Comparison of ENCODE assay signal across 15 cellular contexts in genomic region chr17:79930786-79931516, GRCh38.
DNase-seq lines count a peak whose midpoint lies in the region; ATAC-seq and TF ChIP-seq lines count a peak whose summit lies in the region.
"Had no signal": no experiment of that assay in that cellular context is flagged by ENCODE, and none has a peak within 500 bp of the region (broad histone marks: within the 10 kb centered on the region; RNA-seq: fewer than 3 reads in every experiment).

No MANE protein-coding gene starts in this region.

- H4K5ac ChIP-seq in H9 (ENCODE audit: insufficient read length, low read depth, low read length) = no peak overlapping the region

- no peak overlapping the region for H2BK20ac ChIP-seq in H9 (ENCODE audit: low read depth, low read length, poor library complexity, severe bottlenecking)

- H3K14ac ChIP-seq in H9 (ENCODE audit: insufficient read depth, low read length) = no peak overlapping the region

- no peak overlapping the region for H2BK15ac ChIP-seq in H9 (ENCODE audit: low read depth, low read length)

- H3K4me1 ChIP-seq in ACC112 (ENCODE audit: control insufficient read depth, insufficient read depth, low read length, unreplicated experiment) (peaks cover 22% of the 10 kb centered on the region), H9 (ENCODE audit: insufficient read depth, low read length) (peaks cover 8% of the 10 kb centered on the region), muscle layer of duodenum (ENCODE audit: control insufficient read depth in 1 of 2, insufficient read depth in 2 of 2, low read length in 2 of 2) (peaks cover 0 to 11% of the 10 kb centered on the region in 2 donors)

- no peak for DNase-seq in H9
- no peak for DNase-seq in stimulated activated naive CD4-positive, alpha-beta T cell (lab: John Stamatoyannopoulos, UW)
- no peak for DNase-seq in GM19240 (ENCODE audit: insufficient read length, low spot score)
- DNase-seq in mucosa of gallbladder (ENCODE audit: low spot score) = no peak
- DNase-seq: activated CD8-positive, alpha-beta memory T cell treated with anti-CD3 and anti-CD28 coated beads for 24 hours; DND-41; MM.1S; NK-92 treated with Interleukin-12 subunit alpha and Interleukin-12 subunit beta, amount 100 ng/mL, for 24 hours; posterior cingulate gyrus; SHP77; stimulated activated CD4-positive, alpha-beta T cell treated with anti-CD3 and anti-CD28 coated beads, Interleukin-12 subunit alpha, Interleukin-12 subunit beta, amount 100 ng/mL, for 4 hours had no signal

- no peak overlapping the region for H4K8ac ChIP-seq in H9 (replicated peaks; ENCODE audit: insufficient read length, low read depth, low read length)

- H3K4me3 ChIP-seq in ACC112 (ENCODE audit: low read depth, low read length) (peak overlapping the region; percentile 70; the same call in 1 of the 2 replicates), muscle layer of duodenum (ENCODE audit: low read depth in 1 of 2, low read length in 2 of 2) (no peak overlapping the region)

- H2BK120ac ChIP-seq in H9 (ENCODE audit: low read depth, low read length, poor library complexity, severe bottlenecking) = no peak overlapping the region

- no peak overlapping the region for H2BK5ac ChIP-seq in H9 (ENCODE audit: insufficient read length, low read length)

- H3K23ac ChIP-seq in H9 (ENCODE audit: insufficient read length, low read depth, low read length) = no peak overlapping the region

- no peaks in the 10 kb centered on the region; a peak in 1 of 5 replicates for H3K9me3 Mint-ChIP-seq in H9
- peaks cover 0 to 5% (median 0%) of the 10 kb centered on the region in 5 experiments for H3K9me3 Mint-ChIP-seq in brain

- H2AK5ac ChIP-seq in H9 (ENCODE audit: insufficient read length, low read length) = no peak overlapping the region

- no peak overlapping the region for H3K56ac ChIP-seq in H9 (ENCODE audit: insufficient read length, low read depth, low read length)

- peak overlapping the region; percentile 61 to 81 for H3K4me3 Mint-ChIP-seq in H9
- H3K4me3 Mint-ChIP-seq in brain = peak overlapping the region; percentile 49 to 83 (median 76)

- H3K23me2 ChIP-seq in H9 (ENCODE audit: insufficient read length, low read depth, low read length, poor library complexity, severe bottlenecking) = peaks cover 8% of the 10 kb centered on the region

- no peak overlapping the region for H2AFZ ChIP-seq in ACC112 (ENCODE audit: low read length, unreplicated experiment)
- no peak overlapping the region for H2AFZ ChIP-seq in H9 (ENCODE audit: low read length)

- H3K4me1 Mint-ChIP-seq in H9 = peaks cover 49 to 66% of the 10 kb centered on the region in 2 experiments
- peaks cover 53% of the 10 kb centered on the region for H3K4me1 Mint-ChIP-seq in brain

- no peaks in the 10 kb centered on the region for H3K9me3 ChIP-seq in H9 (ENCODE audit: control insufficient read depth, low read depth, low read length)
- no peaks in the 10 kb centered on the region for H3K9me3 ChIP-seq in muscle layer of duodenum (ENCODE audit: control insufficient read depth in 1 of 2, low read length in 2 of 2)

- peak overlapping the region in 2 of 3 experiments; percentile 18 to 92; a peak in 3 of 7 replicates for H3K27ac Mint-ChIP-seq in H9
- H3K27ac Mint-ChIP-seq in brain = peak overlapping the region in 3 of 5 experiments; percentile 69 to 74 (median 69)

- H3K79me2 ChIP-seq in ACC112 (ENCODE audit: control insufficient read depth, insufficient read depth, low read length, unreplicated experiment) = no peaks in the 10 kb centered on the region
- no peaks in the 10 kb centered on the region for H3K79me2 ChIP-seq in H9 (ENCODE audit: insufficient read depth, low read length)

- H4K91ac ChIP-seq in H9 (ENCODE audit: insufficient read length, low read depth, low read length) = no peak overlapping the region

- H3K4ac ChIP-seq in H9 (ENCODE audit: low read depth, low read length) = no peak overlapping the region

- WGBS in H9 (ENCODE audit: extremely low coverage, insufficient read length, low lambda C conversion rate) = no CpG with 5 or more reads among the region's 14 CpGs

- H2BK12ac ChIP-seq in H9 (ENCODE audit: insufficient read length, low read depth, low read length) = no peak overlapping the region

- peaks cover 33% of the 10 kb centered on the region for H3K27me3 Mint-ChIP-seq in H9 (ENCODE audit: low read depth)
- peaks cover 7% of the 10 kb centered on the region for H3K27me3 Mint-ChIP-seq in brain

- peaks cover 2 to 4% (median 2%) of the 10 kb centered on the region in 3 experiments; a peak in 3 of 7 replicates for H3K36me3 Mint-ChIP-seq in H9 (ENCODE audit: insufficient read depth in 1 of 3, low read depth in 3 of 3)
- no peaks in the 10 kb centered on the region for H3K36me3 Mint-ChIP-seq in brain

- TF ChIP-seq CTCF in H9 (conservative IDR thresholded peaks at IDR 0.05) (no peak), brain (conservative IDR thresholded peaks at IDR 0.05) (no peak)

- H3K9ac ChIP-seq in H9 (ENCODE audit: extremely low read depth, insufficient read length, low read length) = no peak overlapping the region

- H3K27me3 ChIP-seq in ACC112 (ENCODE audit: insufficient read depth, low read length) (peaks cover 10% of the 10 kb centered on the region), H9 (ENCODE audit: insufficient read depth, low read length) (no peaks in the 10 kb centered on the region), muscle layer of duodenum (ENCODE audit: low read depth, low read length) (no peaks in the 10 kb centered on the region)

- H4K20me1 ChIP-seq in H9 (ENCODE audit: control insufficient read depth, insufficient read depth, insufficient read length) = no peaks in the 10 kb centered on the region

- H3K27ac ChIP-seq in ACC112 (ENCODE audit: low read depth, low read length) = no peak overlapping the region
- H3K27ac ChIP-seq in H9 (ENCODE audit: insufficient read length, low read depth, low read length) = no peak overlapping the region
- peak overlapping the region; percentile 13 for H3K27ac ChIP-seq in muscle layer of duodenum (ENCODE audit: low read length)

- H3K79me1 ChIP-seq in H9 (ENCODE audit: insufficient read depth, low read depth, low read length, poor library complexity, severe bottlenecking) = no peaks in the 10 kb centered on the region

- H3T11ph ChIP-seq in H9 (ENCODE audit: low read length) = no peak overlapping the region

- H3K18ac ChIP-seq in H9 (ENCODE audit: insufficient read length, low read depth, low read length) = peak overlapping the region; percentile 57

- H3K36me3 ChIP-seq in ACC112 (ENCODE audit: insufficient read depth, low read length) (no peaks in the 10 kb centered on the region), muscle layer of duodenum (ENCODE audit: control insufficient read depth in 1 of 2, insufficient read depth in 2 of 2, low read length in 2 of 2) (no peaks in the 10 kb centered on the region)

- H3K4me2 ChIP-seq in H9 (ENCODE audit: insufficient read depth, insufficient read length, low read length) = peak overlapping the region; percentile 48

- ATAC-seq in GM18907 (IDR thresholded peaks at IDR 0.05; ENCODE audit: unreplicated experiment) = no peak
